Comparison of ENCODE assay signal across 8 cellular contexts in genomic region chr20:20712004-20712473, GRCh38. TPM values are rescaled to one million over a fixed set of nuclear protein-coding genes. Genes with fewer than 3 reads are reported as not detected.
A peak's percentile ranks its signal among the peaks of the same experiment; 100 is the strongest.
DNase-seq lines count a peak whose midpoint lies in the region; ATAC-seq and TF ChIP-seq lines count a peak whose summit lies in the region.

No MANE protein-coding gene starts in this region.

- peaks cover 5% of the 10 kb centered on the region for H3K9me3 Mint-ChIP-seq in activated naive CD4-positive, alpha-beta T cell treated with anti-CD3 and anti-CD28 coated beads for 36 hours
- peaks cover 0 to 4% (median 0%) of the 10 kb centered on the region in 3 donors for H3K9me3 Mint-ChIP-seq in T-cell
- no peaks in the 10 kb centered on the region for H3K9me3 Mint-ChIP-seq in nephron

- CTCF ChIA-PET in activated naive CD4-positive, alpha-beta T cell treated with anti-CD3 and anti-CD28 coated beads for 36 hours (lab: Charles Lee), result no interaction called here
- CTCF ChIA-PET in T-cell (lab: Charles Lee), result interaction anchor here in 1 of 2 donors (0.6 to 1.6 kb wide), 4 partner anchors 39 to 659 kb away, joined by 3 to 6 read pairs (median 4); no protein-coding TSS in a partner anchor

- TF ChIP-seq CTCF in epithelial cell of proximal tubule (conservative IDR thresholded peaks at IDR 0.05; ENCODE audit: low read depth, low read length) (no peak), nephron (IDR thresholded peaks at IDR 0.05; ENCODE audit: unreplicated experiment in 3 of 3) (no peak)

- peak; percentile 13 for DNase-seq in activated naive CD4-positive, alpha-beta T cell treated with anti-CD3 and anti-CD28 coated beads for 36 hours
- DNase-seq in activated naive CD4-positive, alpha-beta T cell (lab: John Stamatoyannopoulos, UW), result no peak
- DNase-seq in T-cell (peak in 2 of 34 experiments; percentile 1), epithelial cell of proximal tubule (ENCODE audit: low read depth) (no peak), GF-D8 (lab: John Stamatoyannopoulos, UW) (no peak)
- no peak for DNase-seq in stimulated activated CD4-positive, alpha-beta T cell treated with anti-CD3 and anti-CD28 coated beads, Interleukin-4, amount 100 ng/mL, for 24 hours

- ATAC-seq in HG03066 (IDR thresholded peaks at IDR 0.05; ENCODE audit: low read depth, unreplicated experiment), result peak; percentile 0
- ATAC-seq in T-cell (replicated peaks in 1 of 4), result peak in 2 of 4 experiments; percentile 1 to 5

- POLR2A ChIA-PET in T-cell (lab: Charles Lee), result interaction anchor here in 1 of 2 donors (0.6 to 0.8 kb wide), 3 partner anchors 16 to 659 kb away, joined by 3 read pairs; no protein-coding TSS in a partner anchor

- intact Hi-C loops in activated naive CD4-positive, alpha-beta T cell treated with anti-CD3 and anti-CD28 coated beads for 36 hours (cut with micrococcal nuclease), result loop anchor here (1.0 to 10.0 kb wide), 7 partner anchors 47 to 835 kb away; partner anchors contain the start of genes CFAP61, CRNKL1, NAA20 and XRN2

- no peaks in the 10 kb centered on the region for H3K27me3 Mint-ChIP-seq in activated naive CD4-positive, alpha-beta T cell treated with anti-CD3 and anti-CD28 coated beads for 36 hours (ENCODE audit: low read depth)
- H3K27me3 Mint-ChIP-seq in T-cell (peaks cover 0 to 4% of the 10 kb centered on the region in 2 donors), nephron (ENCODE audit: low read depth) (peaks cover 5% of the 10 kb centered on the region)

- H3K27ac Mint-ChIP-seq in activated naive CD4-positive, alpha-beta T cell treated with anti-CD3 and anti-CD28 coated beads for 36 hours, result peak overlapping the region; percentile 86
- peak overlapping the region; percentile 86 to 90 for H3K27ac Mint-ChIP-seq in T-cell
- peak overlapping the region; percentile 47 to 86 (median 68) for H3K27ac Mint-ChIP-seq in nephron

- peak overlapping the region; percentile 84 for H3K4me3 ChIP-seq in epithelial cell of proximal tubule (ENCODE audit: low read depth, low read length)

- H3K4me1 Mint-ChIP-seq in activated naive CD4-positive, alpha-beta T cell treated with anti-CD3 and anti-CD28 coated beads for 36 hours (ENCODE audit: low read depth), result peaks cover 38% of the 10 kb centered on the region
- H3K4me1 Mint-ChIP-seq in T-cell, result peaks cover 35 to 49% (median 39%) of the 10 kb centered on the region in 3 donors
- H3K4me1 Mint-ChIP-seq in nephron, result peaks cover 28% of the 10 kb centered on the region

- H3K4me3 Mint-ChIP-seq in activated naive CD4-positive, alpha-beta T cell treated with anti-CD3 and anti-CD28 coated beads for 36 hours, result peak overlapping the region; percentile 87
- H3K4me3 Mint-ChIP-seq in T-cell, result peak overlapping the region; percentile 91 to 93 (median 92)
- H3K4me3 Mint-ChIP-seq in nephron, result peak overlapping the region; percentile 92 to 94 (median 94)

- peaks cover 7% of the 10 kb centered on the region for H3K36me3 Mint-ChIP-seq in activated naive CD4-positive, alpha-beta T cell treated with anti-CD3 and anti-CD28 coated beads for 36 hours (ENCODE audit: low read depth)
- H3K36me3 Mint-ChIP-seq in T-cell, result peaks cover 14% of the 10 kb centered on the region
- no peaks in the 10 kb centered on the region for H3K36me3 Mint-ChIP-seq in nephron (ENCODE audit: low read depth)

RNA-seq across cellular contexts. Expression of gene RALGAPA2, which starts 0.4 kb away (rescaled TPM):
- total RNA-seq in activated naive CD4-positive, alpha-beta T cell treated with anti-CD3 and anti-CD28 coated beads for 36 hours, result 10 to 100 TPM; 13.6 to 13.7 TPM
- 10 to 100 TPM; 28.0 to 36.1 (median 31.7) TPM for total RNA-seq in T-cell
- total RNA-seq in epithelial cell of proximal tubule, result 7.4 and 13.8 TPM in 2 replicates
